ENCODE assay signal across 15 cellular contexts in genomic region chr20:36761125-36761524, GRCh38. TPM values are rescaled to one million over a fixed set of nuclear protein-coding genes. Genes with fewer than 3 reads are reported as not detected.
DNase-seq lines count a peak whose midpoint lies in the region; ATAC-seq, FAIRE-seq and TF ChIP-seq lines count a peak whose summit lies in the region.
"Had no signal": no experiment of that assay in that cellular context is flagged by ENCODE, and none has a peak within 500 bp of the region (broad histone marks: within the 10 kb centered on the region; RNA-seq: fewer than 3 reads in every experiment).

No MANE protein-coding gene starts in this region.

- H3K27me3 ChIP-seq in HepG2 (ENCODE audit: control insufficient read depth in 1 of 2, insufficient read depth in 2 of 2, low read length in 2 of 2) (no peaks in the 10 kb centered on the region), right lobe of liver (no peaks in the 10 kb centered on the region), H9 (ENCODE audit: insufficient read depth, low read length) (no peaks in the 10 kb centered on the region), pancreas (no peaks in the 10 kb centered on the region)

- H4K8ac ChIP-seq in H9 (replicated peaks; ENCODE audit: insufficient read length, low read depth, low read length): no peak overlapping the region

- H3K4me2 ChIP-seq in HepG2 (ENCODE audit: low read depth, low read length): no peak overlapping the region
- H3K4me2 ChIP-seq in H9 (ENCODE audit: insufficient read depth, insufficient read length, low read length): no peak overlapping the region

- BruUV-seq in HepG2 (replicated peaks; lab: Mats Ljungman, UMichigan): no TSS peak

- H3K79me2 ChIP-seq in HepG2 (ENCODE audit: insufficient read depth, low read length): no peaks in the 10 kb centered on the region
- no peaks in the 10 kb centered on the region for H3K79me2 ChIP-seq in H9 (ENCODE audit: insufficient read depth, low read length)

- no peak overlapping the region for H2BK120ac ChIP-seq in H9 (ENCODE audit: low read depth, low read length, poor library complexity, severe bottlenecking)

- H3K4me1 Mint-ChIP-seq in H9: no peaks in the 10 kb centered on the region
- peaks cover 26% of the 10 kb centered on the region for H3K4me1 Mint-ChIP-seq in dendritic cell treated with granulocyte-macrophage colony-stimulating factor and Interleukin-4, amounts not matched to agents 40 ng/mL and 50 ng/mL, for 4 days (ENCODE audit: low read depth)

- H2AFZ ChIP-seq in HepG2 (ENCODE audit: low read length): no peak overlapping the region
- no peak overlapping the region for H2AFZ ChIP-seq in H9 (ENCODE audit: low read length)

- H3K23ac ChIP-seq in H9 (ENCODE audit: insufficient read length, low read depth, low read length): no peak overlapping the region

- no peak overlapping the region for H2BK20ac ChIP-seq in H9 (ENCODE audit: low read depth, low read length, poor library complexity, severe bottlenecking)

- no peak overlapping the region for H3K18ac ChIP-seq in H9 (ENCODE audit: insufficient read length, low read depth, low read length)

- POLR2A ChIA-PET in HepG2 (lab: Yijun Ruan, JAX): interaction anchor here (0.6 to 1.9 kb wide), 3 partner anchors 13 to 807 kb away, joined by 3 to 6 read pairs (median 3); partner anchors contain the start of genes DSN1 and SCAND1

- H3K36me3 Mint-ChIP-seq in H9 (ENCODE audit: insufficient read depth in 1 of 3, low read depth in 3 of 3): peaks cover 8 to 52% (median 39%) of the 10 kb centered on the region in 3 experiments; a peak in 6 of 7 replicates
- H3K36me3 Mint-ChIP-seq in dendritic cell treated with granulocyte-macrophage colony-stimulating factor and Interleukin-4, amounts not matched to agents 40 ng/mL and 50 ng/mL, for 4 days (ENCODE audit: low read depth): peaks cover 28% of the 10 kb centered on the region

- ATAC-seq in HepG2 (no peak; the same call in 2 of the 3 replicates), right lobe of liver (no peak), HG03521 (IDR thresholded peaks at IDR 0.05; ENCODE audit: unreplicated experiment) (no peak), pancreas (no peak)

- H2AK5ac ChIP-seq in H9 (ENCODE audit: insufficient read length, low read length): no peak overlapping the region

- FAIRE-seq in HepG2 (lab: Jason Lieb, UNC): no peak
- no peak for FAIRE-seq in pancreas (lab: Jason Lieb, UNC)

- 95% methylated on average over 4 of the region's 4 CpGs for WGBS in HepG2 (ENCODE audit: low lambda C conversion rate)
- 97% methylated on average over 4 of the region's 4 CpGs for WGBS in right lobe of liver (ENCODE audit: insufficient coverage, low coverage, low lambda C conversion rate, missing lambda C conversion rate)
- WGBS in H9 (ENCODE audit: extremely low coverage, insufficient read length, low lambda C conversion rate): no CpG with 5 or more reads among the region's 4 CpGs
- 90 to 95% methylated on average over 4 of the region's 4 CpGs for WGBS in pancreas, 2 donors

- H3K9ac ChIP-seq in HepG2 (ENCODE audit: insufficient read depth, low read depth, low read length) (no peak overlapping the region), H9 (ENCODE audit: extremely low read depth, insufficient read length, low read length) (no peak overlapping the region)

- no peaks in the 10 kb centered on the region for H3K27me3 Mint-ChIP-seq in H9 (ENCODE audit: low read depth)
- H3K27me3 Mint-ChIP-seq in dendritic cell treated with granulocyte-macrophage colony-stimulating factor and Interleukin-4, amounts not matched to agents 40 ng/mL and 50 ng/mL, for 4 days: no peaks in the 10 kb centered on the region

- no peak overlapping the region for H3K4me3 ChIP-seq in HepG2 (replicated peaks in 1 of 3; ENCODE audit: insufficient read depth in 1 of 3, low read depth in 2 of 3, low read length in 3 of 3)
- H3K4me3 ChIP-seq in right lobe of liver: no peak overlapping the region
- no peak overlapping the region for H3K4me3 ChIP-seq in pancreas
- H3K4me3 ChIP-seq: HAP-1 had no signal

- no peak for TF ChIP-seq POLR2A in HepG2 (IDR thresholded peaks at IDR 0.05; ENCODE audit: insufficient read depth in 1 of 2, low read depth in 2 of 2, low read length in 2 of 2)
- TF ChIP-seq POLR2A in right lobe of liver (IDR thresholded peaks at IDR 0.05): no peak

- H3K14ac ChIP-seq in H9 (ENCODE audit: insufficient read depth, low read length): no peak overlapping the region

- no peak for DNase-seq in HepG2 (ENCODE audit: low spot score)
- DNase-seq in right lobe of liver: no peak
- DNase-seq in H9: no peak
- no peak for DNase-seq in pancreas
- no peak for DNase-seq in RKO (ENCODE audit: low spot score)
- DNase-seq: COR-L47, DMS153, KBM-7, NCI-H1048, NCI-H226, NCI-H526 had no signal

- H2BK15ac ChIP-seq in H9 (ENCODE audit: low read depth, low read length): no peak overlapping the region

- no peak for TF ChIP-seq CTCF in HepG2 (CRISPR knock-in tag; IDR thresholded peaks at IDR 0.05)
- no peak for TF ChIP-seq CTCF in right lobe of liver (IDR thresholded peaks at IDR 0.05)
- TF ChIP-seq CTCF in H9 (conservative IDR thresholded peaks at IDR 0.05): no peak
- no peak for TF ChIP-seq CTCF in pancreas (IDR thresholded peaks at IDR 0.05)

- no peak overlapping the region for H3T11ph ChIP-seq in H9 (ENCODE audit: low read length)

- no peaks in the 10 kb centered on the region for H3K9me3 Mint-ChIP-seq in H9
- no peaks in the 10 kb centered on the region for H3K9me3 Mint-ChIP-seq in dendritic cell treated with granulocyte-macrophage colony-stimulating factor and Interleukin-4, amounts not matched to agents 40 ng/mL and 50 ng/mL, for 4 days

- H4K20me1 ChIP-seq in HepG2 (ENCODE audit: insufficient read depth, low read length): no peaks in the 10 kb centered on the region
- H4K20me1 ChIP-seq in H9 (ENCODE audit: control insufficient read depth, insufficient read depth, insufficient read length): no peaks in the 10 kb centered on the region

- H4K91ac ChIP-seq in H9 (ENCODE audit: insufficient read length, low read depth, low read length): no peak overlapping the region

- no peaks in the 10 kb centered on the region for H3K79me1 ChIP-seq in H9 (ENCODE audit: insufficient read depth, low read depth, low read length, poor library complexity, severe bottlenecking)

- H3K27ac ChIP-seq in HepG2 (ENCODE audit: extremely low read length, insufficient read depth, low read length): peak overlapping the region; percentile 24
- no peak overlapping the region for H3K27ac ChIP-seq in right lobe of liver
- H3K27ac ChIP-seq in H9 (ENCODE audit: insufficient read length, low read depth, low read length): no peak overlapping the region
- H3K27ac ChIP-seq in pancreas: no peak overlapping the region
- H3K27ac ChIP-seq: C4-2B had no signal

- H3K23me2 ChIP-seq in H9 (ENCODE audit: insufficient read length, low read depth, low read length, poor library complexity, severe bottlenecking): no peaks in the 10 kb centered on the region

- H3K36me3 ChIP-seq in HepG2 (replicated peaks in 1 of 2; ENCODE audit: control insufficient read depth in 1 of 2, insufficient read depth in 2 of 2, low read length in 2 of 2) (peaks cover 7 to 24% of the 10 kb centered on the region in 2 experiments), right lobe of liver (no peaks in the 10 kb centered on the region), pancreas (no peaks in the 10 kb centered on the region)

- no peaks in the 10 kb centered on the region for H3K9me3 ChIP-seq in HepG2 (ENCODE audit: low read length)
- no peaks in the 10 kb centered on the region for H3K9me3 ChIP-seq in right lobe of liver
- H3K9me3 ChIP-seq in H9 (ENCODE audit: control insufficient read depth, low read depth, low read length): no peaks in the 10 kb centered on the region
- H3K9me3 ChIP-seq in pancreas: no peaks in the 10 kb centered on the region
- H3K9me3 ChIP-seq: HAP-1 had no signal

- H2BK5ac ChIP-seq in H9 (ENCODE audit: insufficient read length, low read length): no peak overlapping the region

- H2BK12ac ChIP-seq in H9 (ENCODE audit: insufficient read length, low read depth, low read length): no peak overlapping the region

- TF ChIP-seq EP300 in HepG2 (IDR thresholded peaks at IDR 0.05; ENCODE audit: low read depth in 2 of 2, low read length in 2 of 2): no peak
- TF ChIP-seq EP300 in HepG2 (CRISPR knock-in tag; IDR thresholded peaks at IDR 0.05; ENCODE audit: borderline replicate concordance): no peak

- intact Hi-C loops in HepG2 (cut with micrococcal nuclease; ENCODE audit: unreplicated experiment) (no loop called here), right lobe of liver (cut with DNase I) (no loop called here), pancreas (cut with DNase I) (no loop called here)
- intact Hi-C loops in dendritic cell treated with granulocyte-macrophage colony-stimulating factor and Interleukin-4, amounts not matched to agents 40 ng/mL and 50 ng/mL, for 4 days (cut with micrococcal nuclease): no loop called here

- peaks cover 24% of the 10 kb centered on the region for H3K4me1 ChIP-seq in HepG2 (ENCODE audit: insufficient read depth, low read length)
- H3K4me1 ChIP-seq in right lobe of liver: no peaks in the 10 kb centered on the region
- H3K4me1 ChIP-seq in H9 (ENCODE audit: insufficient read depth, low read length): no peaks in the 10 kb centered on the region
- no peaks in the 10 kb centered on the region for H3K4me1 ChIP-seq in pancreas
- H3K4me1 ChIP-seq: HAP-1 had no signal

- H3K56ac ChIP-seq in H9 (ENCODE audit: insufficient read length, low read depth, low read length): no peak overlapping the region

- CTCF ChIA-PET in HepG2 (lab: Yijun Ruan, JAX; ENCODE audit: low intra/inter-chr PET ratio, low total read pairs): no interaction called here

- no peak overlapping the region for H4K5ac ChIP-seq in H9 (ENCODE audit: insufficient read length, low read depth, low read length)

- no peak overlapping the region for H3K4me3 Mint-ChIP-seq in H9
- no peak overlapping the region for H3K4me3 Mint-ChIP-seq in dendritic cell treated with granulocyte-macrophage colony-stimulating factor and Interleukin-4, amounts not matched to agents 40 ng/mL and 50 ng/mL, for 4 days

- peak overlapping the region; percentile 13 to 34 (median 16); a peak in 5 of 7 replicates for H3K27ac Mint-ChIP-seq in H9
- H3K27ac Mint-ChIP-seq in dendritic cell treated with granulocyte-macrophage colony-stimulating factor and Interleukin-4, amounts not matched to agents 40 ng/mL and 50 ng/mL, for 4 days: peak overlapping the region; percentile 22

- in situ Hi-C loops in HepG2 (cut with HindIII; ENCODE audit: extremely low pct_ligation_motif_present, low pct_unique_long_range_greater_than_20kb): no loop called here

- no peak for TF ChIP-seq RAD21 in HepG2 (CRISPR knock-in tag; IDR thresholded peaks at IDR 0.05)

- no peak overlapping the region for H3K4ac ChIP-seq in H9 (ENCODE audit: low read depth, low read length)

RNA-seq across cellular contexts. Expression of gene DSN1, which starts 12.4 kb away (rescaled TPM):
- total RNA-seq in HepG2 (2016; rRNA removed; fragmentation: Illumina TruSeq; extraction: Trizol): 53.7 and 82.4 TPM in 2 replicates
- total RNA-seq in HepG2 (2016; cell fraction: cytosol; rRNA removed; fragmentation: Illumina TruSeq; extraction: Trizol; ENCODE audit: low read depth): 10.7 and 11.7 TPM in 2 replicates
- total RNA-seq in HepG2 (2016; cell fraction: insoluble cytoplasmic fraction; rRNA removed; fragmentation: Illumina TruSeq; extraction: Trizol): 57.1 and 88.9 TPM in 2 replicates
- 25.4 and 26.8 TPM in 2 replicates for total RNA-seq in HepG2 (2016; cell fraction: membrane; rRNA removed; fragmentation: Illumina TruSeq; extraction: Trizol)
- total RNA-seq in HepG2 (2016; cell fraction: nucleus; rRNA removed; fragmentation: Illumina TruSeq; extraction: Trizol): 26.9 and 33.4 TPM in 2 replicates
- polyA plus RNA-seq in HepG2 (2011; rRNA removed): 10.5 and 18.7 TPM in 2 replicates
- 9.6 and 10.1 TPM in 2 replicates for polyA plus RNA-seq in HepG2 (2011; cell fraction: cytosol; rRNA removed)
- 8.8 and 10.9 TPM in 2 replicates for polyA plus RNA-seq in HepG2 (2011; cell fraction: nucleus; rRNA removed)
- polyA plus RNA-seq in HepG2 (2012): 8.0 and 18.3 TPM in 2 replicates
- 4.4 and 5.3 TPM in 2 replicates for polyA plus RNA-seq in HepG2 (2016; cell fraction: cytosol; fragmentation: Illumina TruSeq; extraction: Trizol; ENCODE audit: low read depth)
- 61.2 and 64.9 TPM in 2 replicates for polyA plus RNA-seq in HepG2 (2016; cell fraction: insoluble cytoplasmic fraction; fragmentation: Illumina TruSeq; extraction: Trizol; ENCODE audit: low read depth)
- 9.5 and 10.6 TPM in 2 replicates for polyA plus RNA-seq in HepG2 (2016; cell fraction: membrane; fragmentation: Illumina TruSeq; extraction: Trizol; ENCODE audit: low read depth)
- 65.4 and 71.7 TPM in 2 replicates for polyA plus RNA-seq in HepG2 (2016; cell fraction: nucleus; fragmentation: Illumina TruSeq; extraction: Trizol; ENCODE audit: insufficient read depth, low read depth)
- 6.5 and 15.7 TPM in 2 replicates for polyA minus RNA-seq in HepG2 (2011; rRNA and poly(A)+ RNA removed; ENCODE audit: low replicate concordance)
- 6.1 and 9.5 TPM in 2 replicates for polyA minus RNA-seq in HepG2 (2011; cell fraction: cytosol; rRNA and poly(A)+ RNA removed)
- 10.8 and 15.7 TPM in 2 replicates for polyA minus RNA-seq in HepG2 (2011; cell fraction: nucleus; rRNA and poly(A)+ RNA removed)
- 1 to 10 TPM; 2.7 to 9.8 (median 4.7) TPM for total RNA-seq in right lobe of liver
- 20.6 and 22.8 TPM in 2 replicates for total RNA-seq in H9 (2021)
- total RNA-seq in pancreas: 1 to 10 TPM; 1.9 to 3.8 (median 3.0) TPM
- 1 to 10 TPM; 4.1 to 6.3 TPM for polyA plus RNA-seq in pancreas

RNA-seq across cellular contexts. Expression of gene NDRG3, which starts 15.2 kb away (rescaled TPM):
- 36.0 and 43.3 TPM in 2 replicates for total RNA-seq in HepG2 (2016; rRNA removed; fragmentation: Illumina TruSeq; extraction: Trizol)
- total RNA-seq in HepG2 (2016; cell fraction: cytosol; rRNA removed; fragmentation: Illumina TruSeq; extraction: Trizol; ENCODE audit: low read depth): 9.0 and 9.2 TPM in 2 replicates
- total RNA-seq in HepG2 (2016; cell fraction: insoluble cytoplasmic fraction; rRNA removed; fragmentation: Illumina TruSeq; extraction: Trizol): 32.4 and 40.5 TPM in 2 replicates
- total RNA-seq in HepG2 (2016; cell fraction: membrane; rRNA removed; fragmentation: Illumina TruSeq; extraction: Trizol): 19.9 and 20.6 TPM in 2 replicates
- 19.9 and 21.0 TPM in 2 replicates for total RNA-seq in HepG2 (2016; cell fraction: nucleus; rRNA removed; fragmentation: Illumina TruSeq; extraction: Trizol)
- 34.7 and 40.5 TPM in 2 replicates for polyA plus RNA-seq in HepG2 (2011; rRNA removed)
- 22.4 and 29.5 TPM in 2 replicates for polyA plus RNA-seq in HepG2 (2011; cell fraction: cytosol; rRNA removed)
- polyA plus RNA-seq in HepG2 (2011; cell fraction: nucleus; rRNA removed): 23.6 and 25.0 TPM in 2 replicates
- polyA plus RNA-seq in HepG2 (2012): 22.6 and 26.8 TPM in 2 replicates
- polyA plus RNA-seq in HepG2 (2016; cell fraction: cytosol; fragmentation: Illumina TruSeq; extraction: Trizol; ENCODE audit: low read depth): 8.7 and 8.9 TPM in 2 replicates
- 48.1 and 49.0 TPM in 2 replicates for polyA plus RNA-seq in HepG2 (2016; cell fraction: insoluble cytoplasmic fraction; fragmentation: Illumina TruSeq; extraction: Trizol; ENCODE audit: low read depth)
- 17.2 and 18.2 TPM in 2 replicates for polyA plus RNA-seq in HepG2 (2016; cell fraction: membrane; fragmentation: Illumina TruSeq; extraction: Trizol; ENCODE audit: low read depth)
- polyA plus RNA-seq in HepG2 (2016; cell fraction: nucleus; fragmentation: Illumina TruSeq; extraction: Trizol; ENCODE audit: insufficient read depth, low read depth): 38.9 and 42.1 TPM in 2 replicates
- polyA minus RNA-seq in HepG2 (2011; rRNA and poly(A)+ RNA removed; ENCODE audit: low replicate concordance): 44.9 and 55.2 TPM in 2 replicates
- polyA minus RNA-seq in HepG2 (2011; cell fraction: cytosol; rRNA and poly(A)+ RNA removed): 25.7 and 31.2 TPM in 2 replicates
- polyA minus RNA-seq in HepG2 (2011; cell fraction: nucleus; rRNA and poly(A)+ RNA removed): 16.4 and 19.6 TPM in 2 replicates
- total RNA-seq in right lobe of liver: 1 to 10 TPM; 5.2 to 8.0 (median 7.0) TPM
- 22.4 and 23.6 TPM in 2 replicates for total RNA-seq in H9 (2021)
- 10 to 100 TPM in 3 of 6 donors, 1 to 10 TPM in 3; 7.0 to 16.9 (median 8.9) TPM for total RNA-seq in pancreas
- 10 to 100 TPM in 1 of 2 donors, 1 to 10 TPM in 1; 7.9 to 13.8 TPM for polyA plus RNA-seq in pancreas
